In genomic region chr17:81925860-81926450, GRCh38 we compare ENCODE assay signal across 8 cellular contexts. TPM values are rescaled to one million over a fixed set of nuclear protein-coding genes. Genes with fewer than 3 reads are reported as not detected.
DNase-seq lines count a peak whose midpoint lies in the region; ATAC-seq and TF ChIP-seq lines count a peak whose summit lies in the region.

No MANE protein-coding gene starts in this region.

- DNase-seq in AG10803 (ENCODE audit: low read depth) (no peak), MG63 (no peak), colonic mucosa (no peak), posterior cingulate gyrus (no peak), COLO829 (ENCODE audit: low spot score) (no peak), SW 1271 (lab: John Stamatoyannopoulos, UW) (no peak), activated gamma-delta T cell treated with Interleukin-2 at 50 U/mL for 16 hours (no peak)
- no peak for DNase-seq in naive thymus-derived CD8-positive, alpha-beta T cell

- H3K4me3 Mint-ChIP-seq in naive thymus-derived CD8-positive, alpha-beta T cell: peak overlapping the region; percentile 75 to 88 (median 80)

- no peaks in the 10 kb centered on the region for H3K9me3 Mint-ChIP-seq in naive thymus-derived CD8-positive, alpha-beta T cell

- H3K36me3 Mint-ChIP-seq in naive thymus-derived CD8-positive, alpha-beta T cell: peaks cover 0 to 2% (median 0%) of the 10 kb centered on the region in 3 donors

- POLR2A ChIA-PET in naive thymus-derived CD8-positive, alpha-beta T cell (lab: Charles Lee): interaction anchor here (0.7 to 3.3 kb wide), 10 partner anchors 10 to 263 kb away, joined by 3 to 22 read pairs (median 4); partner anchors contain the start of genes ARHGDIA, NPB and PYCR1

- no peaks in the 10 kb centered on the region for H3K9me3 ChIP-seq in MG63
- H3K9me3 ChIP-seq in colonic mucosa: no peaks in the 10 kb centered on the region

- H3K4me1 ChIP-seq in colonic mucosa: peaks cover 23% of the 10 kb centered on the region

- intact Hi-C loops in colonic mucosa (cut with DNase I) (no loop called here), posterior cingulate gyrus (cut with DNase I) (no loop called here)

- H3K4me3 ChIP-seq in AG10803 (ENCODE audit: low read length): peak overlapping the region; percentile 78
- H3K4me3 ChIP-seq in MG63: peak overlapping the region; percentile 79
- H3K4me3 ChIP-seq in colonic mucosa: peak overlapping the region; percentile 95

- no peak for ATAC-seq in naive thymus-derived CD8-positive, alpha-beta T cell

- peaks cover 17% of the 10 kb centered on the region for H3K36me3 ChIP-seq in MG63
- H3K36me3 ChIP-seq in colonic mucosa: no peaks in the 10 kb centered on the region

- H3K4me1 Mint-ChIP-seq in naive thymus-derived CD8-positive, alpha-beta T cell: peaks cover 6 to 34% (median 15%) of the 10 kb centered on the region in 4 donors

- H3K27me3 Mint-ChIP-seq in naive thymus-derived CD8-positive, alpha-beta T cell: peaks cover 0 to 19% (median 4%) of the 10 kb centered on the region in 5 donors

- H3K27ac Mint-ChIP-seq in naive thymus-derived CD8-positive, alpha-beta T cell: peak overlapping the region; percentile 53 to 85 (median 83)

- peak overlapping the region; percentile 92 to 95 for H3K9ac ChIP-seq in colonic mucosa (ENCODE audit: low read depth in 2 of 2, low read length in 2 of 2)

- no peaks in the 10 kb centered on the region for H3K27me3 ChIP-seq in MG63
- peaks cover 9% of the 10 kb centered on the region for H3K27me3 ChIP-seq in colonic mucosa

- TF ChIP-seq CTCF in AG10803 (conservative IDR thresholded peaks at IDR 0.05; ENCODE audit: low read length) (no peak), colonic mucosa (IDR thresholded peaks at IDR 0.05) (no peak)

- H3K27ac ChIP-seq in colonic mucosa: peak overlapping the region; percentile 95

RNA-seq across cellular contexts. Expression of gene MAFG, which starts 1.6 kb away (rescaled TPM):
- total RNA-seq in MG63 (2014; rRNA removed; shearing (Covaris generic); ENCODE audit: low replicate concordance): 11.8 and 14.9 TPM in 2 replicates
- 10 to 100 TPM; 16.0 to 20.4 TPM for total RNA-seq in colonic mucosa
- total RNA-seq in naive thymus-derived CD8-positive, alpha-beta T cell: 10 to 100 TPM; 17.1 to 18.0 TPM
- polyA plus RNA-seq in naive thymus-derived CD8-positive, alpha-beta T cell: 1 to 10 TPM; 1.2 to 2.5 (median 2.2) TPM

RNA-seq across cellular contexts. Expression of gene SIRT7, which starts 8.0 kb away (rescaled TPM):
- 22.1 and 25.9 TPM in 2 replicates for total RNA-seq in MG63 (2014; rRNA removed; shearing (Covaris generic); ENCODE audit: low replicate concordance)
- total RNA-seq in colonic mucosa: 10 to 100 TPM; 43.3 to 81.9 TPM
- total RNA-seq in naive thymus-derived CD8-positive, alpha-beta T cell: 10 to 100 TPM; 66.5 to 70.8 TPM
- polyA plus RNA-seq in naive thymus-derived CD8-positive, alpha-beta T cell: 10 to 100 TPM; 21.3 to 30.6 (median 25.6) TPM

RNA-seq across cellular contexts. Expression of gene PYCR1, which starts 11.1 kb away (rescaled TPM):
- total RNA-seq in MG63 (2014; rRNA removed; shearing (Covaris generic); ENCODE audit: low replicate concordance): 253 and 283 TPM in 2 replicates
- 100 to 1,000 TPM in 1 of 2 donors, 10 to 100 TPM in 1; 56.5 to 131 TPM for total RNA-seq in colonic mucosa
- total RNA-seq in naive thymus-derived CD8-positive, alpha-beta T cell: 1 to 10 TPM; 5.7 to 9.1 TPM
- 1 to 10 TPM; 2.9 to 4.8 (median 3.0) TPM for polyA plus RNA-seq in naive thymus-derived CD8-positive, alpha-beta T cell

RNA-seq across cellular contexts. Expression of gene PCYT2, which starts 14.8 kb away (rescaled TPM):
- total RNA-seq in MG63 (2014; rRNA removed; shearing (Covaris generic); ENCODE audit: low replicate concordance): 24.6 and 47.0 TPM in 2 replicates
- total RNA-seq in colonic mucosa: 10 to 100 TPM; 47.5 to 71.6 TPM
- total RNA-seq in naive thymus-derived CD8-positive, alpha-beta T cell: 10 to 100 TPM; 34.9 to 38.5 TPM
- polyA plus RNA-seq in naive thymus-derived CD8-positive, alpha-beta T cell: 10 to 100 TPM; 22.9 to 24.0 (median 23.7) TPM

RNA-seq across cellular contexts. Expression of gene MYADML2, which starts 21.1 kb away (rescaled TPM):
- total RNA-seq in MG63 (2014; rRNA removed; shearing (Covaris generic); ENCODE audit: low replicate concordance): not detected in 2 replicates
- total RNA-seq in colonic mucosa: under 1 TPM in 1 of 2 donors, not detected in 1; 0.27 TPM
- not detected for total RNA-seq in naive thymus-derived CD8-positive, alpha-beta T cell
- not detected for polyA plus RNA-seq in naive thymus-derived CD8-positive, alpha-beta T cell

Comparison
In these comparisons a context has a peak if more than half of its experiments do, and no peak if none do; other contexts are left out.
1. RNA of gene PYCR1, which starts 11.1 kb away (total RNA-seq): 253 to 283 TPM in MG63 and 56.5 to 131 TPM in colonic mucosa; 5.7 to 9.1 TPM in naive thymus-derived CD8-positive, alpha-beta T cell; every median in the first group is over 4 times any median in the second.
2. Peak in every context shown above with its lines, with median percentiles within 50 percentile points of each other: H3K4me3 ChIP-seq.